10 cellular contexts compared by ENCODE assay signal in the genomic region with DNA sequence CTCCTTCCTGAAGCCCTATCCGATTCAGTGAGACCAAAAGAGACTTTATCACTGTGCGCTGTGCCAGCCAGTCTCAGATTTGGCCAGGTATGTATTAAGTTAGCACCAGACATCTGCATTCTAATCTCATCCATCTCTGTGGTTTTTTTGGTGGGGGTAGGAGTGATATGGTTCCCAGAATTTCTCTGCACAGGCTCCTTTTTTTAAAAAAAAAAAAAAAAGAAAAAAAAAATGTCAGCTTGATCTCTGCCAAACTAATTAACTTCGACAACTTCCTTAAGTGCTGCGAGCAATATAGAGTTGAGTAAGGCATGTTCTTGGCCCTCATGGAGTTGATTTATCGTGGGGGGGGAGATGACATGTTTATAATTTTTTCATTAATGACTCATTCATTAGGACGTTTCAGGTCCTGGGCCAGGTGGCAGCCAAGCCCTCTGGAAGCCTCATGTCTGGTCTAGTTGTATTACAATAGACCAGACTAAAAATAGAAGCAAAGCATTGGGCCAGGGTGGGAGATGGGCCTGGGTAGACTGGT. TPM values are rescaled to one million over a fixed set of nuclear protein-coding genes. Genes with fewer than 3 reads are reported as not detected.
DNase-seq lines count a peak whose midpoint lies in the region; ATAC-seq, FAIRE-seq and TF ChIP-seq lines count a peak whose summit lies in the region.
"Had no signal": no experiment of that assay in that cellular context is flagged by ENCODE, and none has a peak within 500 bp of the region (broad histone marks: within the 10 kb centered on the region; RNA-seq: fewer than 3 reads in every experiment).

No MANE protein-coding gene starts in this region.

- no peak overlapping the region for H2AFZ ChIP-seq in astrocyte (ENCODE audit: low read depth, low read length)

- DNase-seq in activated CD8-positive, alpha-beta memory T cell treated with anti-CD3 and anti-CD28 coated beads, Interleukin-2, amount 10 ng/mL, durations not matched to agents 7 days and 5 days, result no peak
- no peak for DNase-seq in activated CD8-positive, alpha-beta memory T cell treated with anti-CD3 and anti-CD28 coated beads, Interleukin-2, amount 50 U/mL, for 48 hours
- DNase-seq in astrocyte (ENCODE audit: low read depth), result peak; percentile 68
- DNase-seq in left lung, result no peak
- DNase-seq in activated T-cell treated with anti-CD3 and anti-CD28 coated beads, Interleukin-2, amount 50 U/mL, for 24 hours, result no peak
- DNase-seq in UCSD-AML1 (lab: John Stamatoyannopoulos, UW; ENCODE audit: unreplicated experiment), result no peak
- no peak for DNase-seq in stimulated activated CD4-positive, alpha-beta T cell treated with anti-CD3 and anti-CD28 coated beads, Interleukin-1b, Interleukin-23, amount 100 ng/mL, for 48 hours
- DNase-seq: AML-193, NCI-H82 had no signal

- H3K4me3 ChIP-seq in astrocyte (ENCODE audit: insufficient read depth, low read depth, low read length) (no peak overlapping the region), left lung (no peak overlapping the region), urinary bladder (ENCODE audit: low read depth, low read length) (no peak overlapping the region)

- peaks cover 16% of the 10 kb centered on the region for H3K36me3 Mint-ChIP-seq in activated CD8-positive, alpha-beta memory T cell treated with anti-CD3 and anti-CD28 coated beads, Interleukin-2, amount 10 ng/mL, durations not matched to agents 7 days and 5 days
- no peaks in the 10 kb centered on the region for H3K36me3 Mint-ChIP-seq in astrocyte (ENCODE audit: low read depth, unreplicated experiment)
- H3K36me3 Mint-ChIP-seq in activated T-cell treated with anti-CD3 and anti-CD28 coated beads, Interleukin-2, amount 50 U/mL, for 24 hours (ENCODE audit: low read depth), result no peaks in the 10 kb centered on the region

- WGBS in urinary bladder, result 55% methylated on average over 6 of the region's 6 CpGs

- peaks cover 16% of the 10 kb centered on the region for H3K4me1 ChIP-seq in astrocyte (ENCODE audit: insufficient read depth, low read length)
- H3K4me1 ChIP-seq in left lung, result peaks cover 35 to 81% of the 10 kb centered on the region in 2 donors
- peaks cover 4% of the 10 kb centered on the region for H3K4me1 ChIP-seq in urinary bladder (ENCODE audit: insufficient read depth)

- H3K4me2 ChIP-seq in astrocyte (ENCODE audit: low read length), result no peak overlapping the region

- no peak overlapping the region for H3K27ac ChIP-seq in astrocyte (ENCODE audit: low read depth, low read length)
- H3K27ac ChIP-seq in left lung, result peak overlapping the region; percentile 72 to 83
- H3K27ac ChIP-seq in urinary bladder (ENCODE audit: low read depth), result peak overlapping the region; percentile 46

- no peaks in the 10 kb centered on the region for H3K9me3 Mint-ChIP-seq in activated CD8-positive, alpha-beta memory T cell treated with anti-CD3 and anti-CD28 coated beads, Interleukin-2, amount 10 ng/mL, durations not matched to agents 7 days and 5 days (ENCODE audit: low read depth)
- peaks cover 4% of the 10 kb centered on the region for H3K9me3 Mint-ChIP-seq in astrocyte (ENCODE audit: unreplicated experiment)
- no peaks in the 10 kb centered on the region for H3K9me3 Mint-ChIP-seq in activated T-cell treated with anti-CD3 and anti-CD28 coated beads, Interleukin-2, amount 50 U/mL, for 24 hours

- H3K27me3 Mint-ChIP-seq in activated CD8-positive, alpha-beta memory T cell treated with anti-CD3 and anti-CD28 coated beads, Interleukin-2, amount 10 ng/mL, durations not matched to agents 7 days and 5 days, result peaks cover 2% of the 10 kb centered on the region
- H3K27me3 Mint-ChIP-seq in astrocyte (ENCODE audit: low read depth, unreplicated experiment), result no peaks in the 10 kb centered on the region
- H3K27me3 Mint-ChIP-seq in activated T-cell treated with anti-CD3 and anti-CD28 coated beads, Interleukin-2, amount 50 U/mL, for 24 hours, result peaks cover 5% of the 10 kb centered on the region

- H3K27ac Mint-ChIP-seq in activated CD8-positive, alpha-beta memory T cell treated with anti-CD3 and anti-CD28 coated beads, Interleukin-2, amount 10 ng/mL, durations not matched to agents 7 days and 5 days, result peak overlapping the region; percentile 11
- H3K27ac Mint-ChIP-seq in astrocyte (ENCODE audit: unreplicated experiment), result peak overlapping the region; percentile 90
- no peak overlapping the region for H3K27ac Mint-ChIP-seq in activated T-cell treated with anti-CD3 and anti-CD28 coated beads, Interleukin-2, amount 50 U/mL, for 24 hours

- no peaks in the 10 kb centered on the region for H3K36me3 ChIP-seq in astrocyte (ENCODE audit: insufficient read depth, low read length)
- H3K36me3 ChIP-seq in left lung, result no peaks in the 10 kb centered on the region
- no peaks in the 10 kb centered on the region for H3K36me3 ChIP-seq in urinary bladder (ENCODE audit: insufficient read depth)

- H3K4me1 Mint-ChIP-seq in activated CD8-positive, alpha-beta memory T cell treated with anti-CD3 and anti-CD28 coated beads, Interleukin-2, amount 10 ng/mL, durations not matched to agents 7 days and 5 days, result peaks cover 68% of the 10 kb centered on the region
- peaks cover 32% of the 10 kb centered on the region for H3K4me1 Mint-ChIP-seq in astrocyte (ENCODE audit: low read depth, unreplicated experiment)
- H3K4me1 Mint-ChIP-seq in activated T-cell treated with anti-CD3 and anti-CD28 coated beads, Interleukin-2, amount 50 U/mL, for 24 hours (ENCODE audit: low read depth), result peaks cover 75% of the 10 kb centered on the region

- H3K79me2 ChIP-seq in astrocyte (ENCODE audit: insufficient read depth, low read length), result no peaks in the 10 kb centered on the region

- H3K9me3 ChIP-seq in astrocyte (ENCODE audit: insufficient read depth, low read depth, low read length), result no peaks in the 10 kb centered on the region
- no peaks in the 10 kb centered on the region for H3K9me3 ChIP-seq in left lung

- CTCF ChIA-PET in activated CD8-positive, alpha-beta memory T cell treated with anti-CD3 and anti-CD28 coated beads, Interleukin-2, amount 10 ng/mL, durations not matched to agents 7 days and 5 days (lab: Charles Lee), result no interaction called here

- no peak for TF ChIP-seq CTCF in astrocyte (IDR thresholded peaks at IDR 0.05; ENCODE audit: insufficient read depth, low read depth, low read length)
- TF ChIP-seq CTCF in left lung (IDR thresholded peaks at IDR 0.05), result no peak

- ATAC-seq in activated CD8-positive, alpha-beta memory T cell treated with anti-CD3 and anti-CD28 coated beads, Interleukin-2, amount 10 ng/mL, durations not matched to agents 7 days and 5 days, result no peak
- ATAC-seq in left lung, result peak; percentile 48

- H3K27me3 ChIP-seq in astrocyte (ENCODE audit: insufficient read depth, low read length), result no peaks in the 10 kb centered on the region
- no peaks in the 10 kb centered on the region for H3K27me3 ChIP-seq in left lung

- no peak overlapping the region for H3K9ac ChIP-seq in astrocyte (ENCODE audit: low read length)

- H4K20me1 ChIP-seq in astrocyte (ENCODE audit: insufficient read depth, low read length), result peaks cover 4% of the 10 kb centered on the region

- intact Hi-C loops in left lung (cut with DNase I), result loop anchor here in 1 of 2 donors (10.0 kb wide), 1 partner anchor 78 kb away; no protein-coding TSS in a partner anchor

- no peak overlapping the region for H3K4me3 Mint-ChIP-seq in activated CD8-positive, alpha-beta memory T cell treated with anti-CD3 and anti-CD28 coated beads, Interleukin-2, amount 10 ng/mL, durations not matched to agents 7 days and 5 days
- H3K4me3 Mint-ChIP-seq in astrocyte (ENCODE audit: unreplicated experiment), result peak overlapping the region; percentile 61
- H3K4me3 Mint-ChIP-seq in activated T-cell treated with anti-CD3 and anti-CD28 coated beads, Interleukin-2, amount 50 U/mL, for 24 hours, result no peak overlapping the region

- no peak for FAIRE-seq in astrocyte (lab: Jason Lieb, UNC)

RNA-seq across cellular contexts. Expression of a gene that starts 12.9 kb away (rescaled TPM):
- total RNA-seq in activated CD8-positive, alpha-beta memory T cell treated with anti-CD3 and anti-CD28 coated beads, Interleukin-2, amount 10 ng/mL, durations not matched to agents 7 days and 5 days, result 10 to 100 TPM; 20.8 to 32.0 TPM
- total RNA-seq in astrocyte (9.4 and 11.4 TPM in 2 replicates), left lung (10 to 100 TPM; 48.4 to 49.0 TPM), urinary bladder (4.4 TPM)
- 12.8 TPM for polyA plus RNA-seq in urinary bladder
